In the genomic region with DNA sequence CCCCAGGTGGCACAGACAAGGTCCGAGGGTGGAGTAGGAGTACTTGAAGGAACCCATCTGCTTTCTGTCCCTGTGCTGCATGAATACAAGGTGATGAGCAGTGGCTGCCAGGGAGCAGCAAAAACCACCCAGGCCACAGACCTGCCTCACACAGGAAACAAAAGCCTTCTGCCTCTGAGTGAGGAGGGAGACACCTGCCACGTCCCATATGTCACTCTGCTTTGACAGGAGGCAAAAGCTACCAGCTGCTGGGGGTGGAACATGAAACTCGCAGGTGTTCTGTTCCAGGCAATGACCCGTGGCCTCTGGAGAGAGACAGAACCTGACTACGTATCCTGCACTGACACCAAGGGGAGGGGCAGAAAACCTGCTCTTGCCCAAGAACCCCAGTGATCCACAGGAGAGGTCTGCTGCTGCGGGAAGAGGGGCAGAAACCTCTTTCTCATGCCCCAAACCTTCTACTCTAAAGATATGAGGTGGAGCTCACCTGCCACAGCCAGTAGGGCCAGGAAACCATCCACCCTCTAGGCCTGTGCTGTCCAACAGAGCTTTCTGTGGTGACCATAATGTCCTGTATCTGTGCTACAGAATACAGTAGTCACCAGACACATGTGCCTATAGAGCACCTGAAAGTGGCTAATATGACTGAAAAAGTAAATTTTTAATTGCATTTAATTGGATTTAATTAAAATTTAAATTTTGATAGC, we compare ENCODE assay signal across 9 cellular contexts.
DNase-seq lines count a peak whose midpoint lies in the region; ATAC-seq and TF ChIP-seq lines count a peak whose summit lies in the region.
"Had no signal": no experiment of that assay in that cellular context is flagged by ENCODE, and none has a peak within 500 bp of the region (broad histone marks: within the 10 kb centered on the region; RNA-seq: fewer than 3 reads in every experiment).

No MANE protein-coding gene starts in this region.

- H3K4me1 Mint-ChIP-seq in osteocyte (ENCODE audit: unreplicated experiment): peaks cover 2% of the 10 kb centered on the region

- no peaks in the 10 kb centered on the region for H3K27me3 ChIP-seq in A673 (replicated peaks; ENCODE audit: insufficient read depth, low read depth, low read length, poor library complexity)

- H3K27ac ChIP-seq in A673 (ENCODE audit: low read depth, low read length, poor library complexity, severe bottlenecking) (no peak overlapping the region), coronary artery (no peak overlapping the region)

- intact Hi-C loops in A673 (cut with micrococcal nuclease; ENCODE audit: unreplicated experiment): no loop called here

- peaks cover 15% of the 10 kb centered on the region for H3K36me3 Mint-ChIP-seq in osteocyte (ENCODE audit: unreplicated experiment)

- no peak overlapping the region for H3K4me3 ChIP-seq in A673 (ENCODE audit: low read depth, low read length, poor library complexity, severe bottlenecking)
- no peak overlapping the region for H3K4me3 ChIP-seq in coronary artery

- no peaks in the 10 kb centered on the region for H3K4me1 ChIP-seq in A673 (ENCODE audit: insufficient read depth, low read length, poor library complexity, severe bottlenecking)

- ATAC-seq in GM18502 (IDR thresholded peaks at IDR 0.05; ENCODE audit: poor library complexity, unreplicated experiment) (peak; percentile 99), GM21528 (IDR thresholded peaks at IDR 0.05; ENCODE audit: low FRiP score, unreplicated experiment) (peak; percentile 99), HG03558 (IDR thresholded peaks at IDR 0.05; ENCODE audit: extremely low read depth, unreplicated experiment) (peak; percentile 95)

- peaks cover 6% of the 10 kb centered on the region for H3K9me3 Mint-ChIP-seq in osteocyte (ENCODE audit: unreplicated experiment)

- H3K27ac Mint-ChIP-seq in osteocyte (ENCODE audit: unreplicated experiment): no peak overlapping the region
- H3K27ac Mint-ChIP-seq: T-cell had no signal

- POLR2A ChIA-PET in A673 (lab: Charles Lee; ENCODE audit: low non-redundant PET): no interaction called here

- TF ChIP-seq CTCF in A673 (conservative IDR thresholded peaks at IDR 0.05; ENCODE audit: low read depth, low read length): no peak
- no peak for TF ChIP-seq CTCF in osteocyte (IDR thresholded peaks at IDR 0.05)
- TF ChIP-seq CTCF in coronary artery (IDR thresholded peaks at IDR 0.05): no peak

- peak; percentile 74 to 88 for DNase-seq in SHP77 (lab: John Stamatoyannopoulos, UW)
- no peak for DNase-seq in A673 (ENCODE audit: low spot score)
- DNase-seq in stimulated activated CD4-positive, alpha-beta T cell treated with anti-CD3 and anti-CD28 coated beads, Interleukin-2, amount 100 ng/mL, for 24 hours: no peak
- no peak for DNase-seq in osteocyte (ENCODE audit: extremely low spot score, unreplicated experiment)
- DNase-seq in coronary artery (ENCODE audit: low spot score): no peak

- CTCF ChIA-PET in A673 (lab: Charles Lee): no interaction called here

- no peaks in the 10 kb centered on the region for H3K27me3 Mint-ChIP-seq in osteocyte (ENCODE audit: unreplicated experiment)
- H3K27me3 Mint-ChIP-seq: T-cell had no signal

- no TSS peak for BruUV-seq in A673 (replicated peaks; lab: Mats Ljungman, UMichigan)

- H3K4me3 Mint-ChIP-seq in osteocyte (ENCODE audit: unreplicated experiment): no peak overlapping the region
- H3K4me3 Mint-ChIP-seq: T-cell had no signal

- no peaks in the 10 kb centered on the region for H3K9me3 ChIP-seq in A673 (ENCODE audit: low read depth, low read length, poor library complexity, severe bottlenecking)

- H3K36me3 ChIP-seq in A673 (ENCODE audit: insufficient read depth, low read length, poor library complexity, severe bottlenecking): no peaks in the 10 kb centered on the region

Comparison
In these comparisons a context has a peak if more than half of its experiments do, and no peak if none do; other contexts are left out.
1. DNase-seq: peak in SHP77 (2 of 2); none in A673 (single experiment), stimulated activated CD4-positive, alpha-beta T cell treated with anti-CD3 and anti-CD28 coated beads, Interleukin-2, amount 100 ng/mL, for 24 hours (0 of 2), osteocyte (single experiment) and coronary artery (single experiment).
2. Peak in every context shown above with its lines, with median percentiles within 50 percentile points of each other: ATAC-seq.